16 cellular contexts compared by ENCODE assay signal in genomic region chr11:44737222-44737621, GRCh38.
"Had no signal": no experiment of that assay in that cellular context is flagged by ENCODE, and none has a peak within 500 bp of the region (broad histone marks: within the 10 kb centered on the region; RNA-seq: fewer than 3 reads in every experiment).

No MANE protein-coding gene starts in this region.

- H3K27ac ChIP-seq: epithelial cell of prostate, lower lobe of right lung, psoas muscle, stomach, thoracic aorta had no signal

- H3K4me3 Mint-ChIP-seq: activated naive CD4-positive, alpha-beta T cell treated with anti-CD3 and anti-CD28 coated beads, Interleukin-2, amount 10 ng/mL, durations not matched to agents 7 days and 5 days; activated T-helper 1 cell treated with anti-CD3 and anti-CD28 coated beads, Interleukin-12 subunit alpha, Interleukin-12 subunit beta, Interleukin-2, Interleukin-4 antibody, amounts not matched to agents 30 ng/mL and 10 ng/mL and 1 ng/mL, durations not matched to agents 14 hours and 24 hours and 36 hours; central memory CD8-positive, alpha-beta T cell; mesothelial cell of epicardium had no signal

- H3K27me3 Mint-ChIP-seq: activated naive CD4-positive, alpha-beta T cell treated with anti-CD3 and anti-CD28 coated beads, Interleukin-2, amount 10 ng/mL, durations not matched to agents 7 days and 5 days had no signal

- H3K4me1 Mint-ChIP-seq: central memory CD8-positive, alpha-beta T cell had no signal

- H3K9me3 ChIP-seq: lower lobe of right lung, psoas muscle, stomach, thoracic aorta had no signal

- DNase-seq: activated CD4-positive, alpha-beta T cell treated with anti-CD3 and anti-CD28 coated beads for 1 hour; activated CD4-positive, alpha-beta T cell treated with anti-CD3 and anti-CD28 coated beads, Interleukin-2, amount 50 U/mL, for 48 hours; activated CD8-positive, alpha-beta memory T cell treated with anti-CD3 and anti-CD28 coated beads, Interleukin-2, amount 50 U/mL, for 48 hours; activated naive CD4-positive, alpha-beta T cell treated with anti-CD3 and anti-CD28 coated beads, Interleukin-2, amount 10 ng/mL, durations not matched to agents 7 days and 5 days; cortex of kidney; effector memory CD4-positive, alpha-beta T cell; lower lobe of right lung; nucleus accumbens; psoas muscle; stimulated activated CD4-positive, alpha-beta T cell treated with anti-CD3 and anti-CD28 coated beads, Interleukin-2, amount 100 ng/mL, for 48 hours; stomach had no signal

- H3K4me3 ChIP-seq: lower lobe of right lung, psoas muscle, stomach, thoracic aorta had no signal

- H3K27ac Mint-ChIP-seq: activated naive CD4-positive, alpha-beta T cell treated with anti-CD3 and anti-CD28 coated beads, Interleukin-2, amount 10 ng/mL, durations not matched to agents 7 days and 5 days; activated T-helper 1 cell treated with anti-CD3 and anti-CD28 coated beads, Interleukin-12 subunit alpha, Interleukin-12 subunit beta, Interleukin-2, Interleukin-4 antibody, amounts not matched to agents 30 ng/mL and 10 ng/mL and 1 ng/mL, durations not matched to agents 14 hours and 24 hours and 36 hours had no signal

- H3K9me3 Mint-ChIP-seq: activated naive CD4-positive, alpha-beta T cell treated with anti-CD3 and anti-CD28 coated beads, Interleukin-2, amount 10 ng/mL, durations not matched to agents 7 days and 5 days; activated T-helper 1 cell treated with anti-CD3 and anti-CD28 coated beads, Interleukin-12 subunit alpha, Interleukin-12 subunit beta, Interleukin-2, Interleukin-4 antibody, amounts not matched to agents 30 ng/mL and 10 ng/mL and 1 ng/mL, durations not matched to agents 14 hours and 24 hours and 36 hours; central memory CD8-positive, alpha-beta T cell; mesothelial cell of epicardium had no signal

- H3K36me3 ChIP-seq: lower lobe of right lung, stomach, thoracic aorta had no signal

- H3K4me1 ChIP-seq: psoas muscle had no signal
